ENCODE assay signal across 17 cellular contexts in genomic region chr19:48292798-48293197, GRCh38. TPM values are rescaled to one million over a fixed set of nuclear protein-coding genes. Genes with fewer than 3 reads are reported as not detected.
DNase-seq lines count a peak whose midpoint lies in the region; FAIRE-seq and TF ChIP-seq lines count a peak whose summit lies in the region.
"Had no signal": no experiment of that assay in that cellular context is flagged by ENCODE, and none has a peak within 500 bp of the region (broad histone marks: within the 10 kb centered on the region; RNA-seq: fewer than 3 reads in every experiment).

No MANE protein-coding gene starts in this region.

- no peaks in the 10 kb centered on the region for H3K9me3 Mint-ChIP-seq in astrocyte (ENCODE audit: unreplicated experiment)
- H3K9me3 Mint-ChIP-seq: CD14-positive monocyte; IgD-negative memory B cell; immature natural killer cell; stimulated activated memory B cell treated with anti-CD40 and anti-IgM and Interleukin-4, amounts not matched to agents 10 μg/mL and 1 μg/mL and 100 μg/mL, for 72 hours had no signal

- no peaks in the 10 kb centered on the region for H3K4me1 Mint-ChIP-seq in astrocyte (ENCODE audit: low read depth, unreplicated experiment)

- no peaks in the 10 kb centered on the region for H3K36me3 ChIP-seq in astrocyte (ENCODE audit: insufficient read depth, low read length)
- H3K36me3 ChIP-seq: right atrium auricular region had no signal

- H3K27ac ChIP-seq in astrocyte (ENCODE audit: low read depth, low read length): peak overlapping the region; percentile 36
- H3K27ac ChIP-seq: right atrium auricular region had no signal

- H3K79me2 ChIP-seq in astrocyte (ENCODE audit: insufficient read depth, low read length): no peaks in the 10 kb centered on the region

- peak overlapping the region; percentile 4 for H3K4me2 ChIP-seq in astrocyte (ENCODE audit: low read length)

- H3K4me3 Mint-ChIP-seq in astrocyte (ENCODE audit: unreplicated experiment): no peak overlapping the region
- H3K4me3 Mint-ChIP-seq: CD14-positive monocyte; stimulated activated memory B cell treated with anti-CD40 and anti-IgM and Interleukin-4, amounts not matched to agents 10 μg/mL and 1 μg/mL and 100 μg/mL, for 72 hours had no signal

- no peak for TF ChIP-seq POLR2A in lower leg skin (IDR thresholded peaks at IDR 0.05)

- peak; percentile 67 for FAIRE-seq in astrocyte (lab: Jason Lieb, UNC)

- WGBS in lower leg skin, 2 donors: 65 to 66% methylated on average over 4 of the region's 4 CpGs

- no peaks in the 10 kb centered on the region for H4K20me1 ChIP-seq in astrocyte (ENCODE audit: insufficient read depth, low read length)

- H3K9me3 ChIP-seq in astrocyte (ENCODE audit: insufficient read depth, low read depth, low read length): no peaks in the 10 kb centered on the region
- H3K9me3 ChIP-seq: right atrium auricular region had no signal

- DNase-seq in AG09319 (ENCODE audit: extremely low read depth, low read depth): peak; percentile 45
- DNase-seq in HK-2 (ENCODE audit: unreplicated experiment): peak; percentile 66
- peak; percentile 88 for DNase-seq in astrocyte (ENCODE audit: low read depth)
- DNase-seq in head of caudate nucleus: peak in 33 of 42 donors; percentile 20 to 79 (median 40)
- DNase-seq in lower leg skin (ENCODE audit: low spot score in 2 of 2): no peak
- no peak for DNase-seq in NCI-H446 treated with DMSO at 0.1 percent for 48 hours (lab: John Stamatoyannopoulos, UW)
- DNase-seq in superior temporal gyrus (ENCODE audit: extremely low spot score): no peak
- DNase-seq in pons (ENCODE audit: low spot score): no peak
- DNase-seq: immature natural killer cell; NCI-H187; NCI-H748 treated with DMSO at 0.1 percent for 48 hours; SHP77; stimulated activated CD4-positive, alpha-beta T cell treated with anti-CD3 and anti-CD28 coated beads, Interleukin-4, amount 100 ng/mL, for 24 hours had no signal

- H3K9ac ChIP-seq in astrocyte (ENCODE audit: low read length): no peak overlapping the region

- no peak overlapping the region for H2AFZ ChIP-seq in astrocyte (ENCODE audit: low read depth, low read length)

- H3K4me1 ChIP-seq in astrocyte (ENCODE audit: insufficient read depth, low read length): peaks cover 15% of the 10 kb centered on the region

- intact Hi-C loops in head of caudate nucleus (cut with DNase I) (no loop called here), lower leg skin (cut with DNase I; ENCODE audit: low total_unique reads) (no loop called here)

- H3K36me3 Mint-ChIP-seq in astrocyte (ENCODE audit: low read depth, unreplicated experiment): peaks cover 5% of the 10 kb centered on the region
- H3K36me3 Mint-ChIP-seq: CD14-positive monocyte; IgD-negative memory B cell; immature natural killer cell; stimulated activated memory B cell treated with anti-CD40 and anti-IgM and Interleukin-4, amounts not matched to agents 10 μg/mL and 1 μg/mL and 100 μg/mL, for 72 hours had no signal

- H3K27me3 ChIP-seq in astrocyte (ENCODE audit: insufficient read depth, low read length): no peaks in the 10 kb centered on the region
- H3K27me3 ChIP-seq: right atrium auricular region had no signal

- H3K4me3 ChIP-seq in astrocyte (ENCODE audit: insufficient read depth, low read depth, low read length) (no peak overlapping the region), lower leg skin (ENCODE audit: low read depth, poor library complexity, severe bottlenecking) (no peak overlapping the region)
- H3K4me3 ChIP-seq: right atrium auricular region had no signal

- H3K27ac Mint-ChIP-seq in astrocyte (ENCODE audit: unreplicated experiment): no peak overlapping the region
- H3K27ac Mint-ChIP-seq: CD14-positive monocyte; immature natural killer cell; stimulated activated memory B cell treated with anti-CD40 and anti-IgM and Interleukin-4, amounts not matched to agents 10 μg/mL and 1 μg/mL and 100 μg/mL, for 72 hours had no signal

- peaks cover 5% of the 10 kb centered on the region for H3K27me3 Mint-ChIP-seq in astrocyte (ENCODE audit: low read depth, unreplicated experiment)
- H3K27me3 Mint-ChIP-seq: IgD-negative memory B cell had no signal

- no peak for TF ChIP-seq CTCF in AG09319 (IDR thresholded peaks at IDR 0.05; ENCODE audit: low read depth, low read length)
- TF ChIP-seq CTCF in astrocyte (IDR thresholded peaks at IDR 0.05; ENCODE audit: insufficient read depth, low read depth, low read length): no peak
- TF ChIP-seq CTCF in lower leg skin (IDR thresholded peaks at IDR 0.05): no peak

RNA-seq across cellular contexts. Expression of gene ZNF114, which starts 22.9 kb away (rescaled TPM):
- total RNA-seq in astrocyte: 7.6 and 19.6 TPM in 2 replicates
- under 1 TPM in 3 of 4 donors, not detected in 1; 0.15 to 0.81 (median 0.62) TPM for total RNA-seq in lower leg skin

RNA-seq across cellular contexts. Expression of gene EMP3, which starts 32.6 kb away (rescaled TPM):
- total RNA-seq in astrocyte (199 and 217 TPM in 2 replicates), lower leg skin (10 to 100 TPM; 11.5 to 29.3 (median 14.7) TPM)

RNA-seq across cellular contexts. Expression of gene CARD8, which starts 37.1 kb away (rescaled TPM):
- total RNA-seq in astrocyte (22.9 and 26.3 TPM in 2 replicates), lower leg skin (10 to 100 TPM in 3 of 4 donors, 1 to 10 TPM in 1; 9.3 to 14.1 (median 11.1) TPM)

Comparison
In these comparisons a context has a peak if more than half of its experiments do, and no peak if none do; other contexts are left out.
1. DNase-seq: peak in AG09319 (single experiment), HK-2 (single experiment), astrocyte (single experiment) and head of caudate nucleus (33 of 42); none in lower leg skin (0 of 2), NCI-H446 treated with DMSO at 0.1 percent for 48 hours (single experiment), superior temporal gyrus (single experiment) and pons (single experiment).